ENCODE assay signal across 1 cellular context in the genomic region with DNA sequence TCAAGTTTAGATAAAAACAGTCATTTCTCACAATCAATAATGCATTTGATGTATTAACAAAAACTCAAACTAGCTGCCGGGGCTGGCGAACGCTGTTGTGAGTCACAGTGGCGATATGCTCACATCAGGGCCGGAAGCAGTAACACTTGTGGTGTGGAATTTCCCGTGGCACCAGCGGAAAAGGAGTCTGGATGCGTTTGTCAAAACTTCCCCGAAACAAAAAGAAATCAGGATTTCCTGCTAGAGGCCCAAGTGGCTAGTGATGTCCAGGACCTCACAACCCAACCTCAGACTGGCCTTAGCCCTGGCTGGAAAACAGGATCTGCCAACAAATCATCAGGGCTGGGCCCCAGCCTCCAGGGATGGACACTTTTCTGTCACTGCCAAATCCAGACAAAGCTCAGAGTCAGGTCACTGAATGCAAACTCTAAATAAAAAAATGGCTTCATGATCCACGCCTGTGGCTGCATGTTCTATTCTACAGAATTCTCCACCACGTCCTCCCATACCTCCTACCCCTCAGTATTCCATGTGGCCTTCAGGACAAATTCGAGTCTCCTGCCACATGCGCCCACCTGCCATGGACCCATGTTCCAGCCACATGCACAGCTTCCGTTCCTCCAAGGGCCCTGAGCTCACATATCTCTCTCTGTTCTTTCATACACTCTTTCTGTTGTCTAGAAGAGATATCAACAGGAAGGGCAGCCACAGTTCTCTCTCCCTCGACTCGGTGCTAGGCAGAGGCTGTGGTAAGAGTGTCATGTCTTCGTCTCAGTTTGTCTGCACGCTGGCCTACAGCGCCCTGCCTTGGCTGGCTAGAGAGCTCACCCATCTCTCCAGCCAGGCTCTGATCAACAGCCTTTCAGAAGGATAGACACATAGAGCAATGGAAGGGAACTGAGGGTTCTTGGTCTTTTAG.
TF ChIP-seq lines count a peak whose summit lies in the region.

No MANE protein-coding gene starts in this region.

TF ChIP-seq in WTC11, 78 proteins besides CTCF, POLR2A, EP300 and RAD21 (continued from another document):
- TF ChIP-seq STAT6 (CRISPR knock-in tag; conservative IDR thresholded peaks at IDR 0.05; ENCODE audit: low read depth): no peak
- TF ChIP-seq ZNF423 (CRISPR knock-in tag; IDR thresholded peaks at IDR 0.05): no peak
